Comparison of ENCODE assay signal across 11 cellular contexts in genomic region chr3:148840419-148840818, GRCh38.
"Had no signal": no experiment of that assay in that cellular context is flagged by ENCODE, and none has a peak within 500 bp of the region (broad histone marks: within the 10 kb centered on the region; RNA-seq: fewer than 3 reads in every experiment).

No MANE protein-coding gene starts in this region.

- H3K36me3 Mint-ChIP-seq: activated naive CD4-positive, alpha-beta T cell treated with anti-CD3 and anti-CD28 coated beads, Interleukin-2, amount 50 U/mL, for 24 hours; brain; naive thymus-derived CD8-positive, alpha-beta T cell had no signal

- H3K4me3 Mint-ChIP-seq: activated naive CD4-positive, alpha-beta T cell treated with anti-CD3 and anti-CD28 coated beads, Interleukin-2, amount 50 U/mL, for 24 hours; brain; naive thymus-derived CD8-positive, alpha-beta T cell had no signal

- H3K27me3 Mint-ChIP-seq: progenitor cell of endocrine pancreas had no signal

- H3K27ac Mint-ChIP-seq: activated naive CD4-positive, alpha-beta T cell treated with anti-CD3 and anti-CD28 coated beads, Interleukin-2, amount 50 U/mL, for 24 hours; brain; naive thymus-derived CD8-positive, alpha-beta T cell; progenitor cell of endocrine pancreas had no signal

- H3K9me3 Mint-ChIP-seq: activated naive CD4-positive, alpha-beta T cell treated with anti-CD3 and anti-CD28 coated beads, Interleukin-2, amount 50 U/mL, for 24 hours; brain; naive thymus-derived CD8-positive, alpha-beta T cell had no signal

- ATAC-seq: naive thymus-derived CD8-positive, alpha-beta T cell; right cardiac atrium had no signal

- DNase-seq: activated CD4-positive, alpha-beta T cell treated with anti-CD3 and anti-CD28 coated beads, Interleukin-2, amount 50 U/mL, for 4 hours; activated CD4-positive, CD25-positive, alpha-beta regulatory T cell treated with anti-CD3 and anti-CD28 coated beads, Interleukin-2, amount 50 U/mL, for 72 hours; activated T-cell treated with anti-CD3 and anti-CD28 coated beads, Interleukin-2, amount 50 U/mL, for 1 hour; cerebellar nuclear complex; dermis blood vessel endothelial cell; naive thymus-derived CD8-positive, alpha-beta T cell; right cardiac atrium; small intestine had no signal

- H3K4me1 Mint-ChIP-seq: activated naive CD4-positive, alpha-beta T cell treated with anti-CD3 and anti-CD28 coated beads, Interleukin-2, amount 50 U/mL, for 24 hours; naive thymus-derived CD8-positive, alpha-beta T cell had no signal
